27 cellular contexts compared by ENCODE assay signal in genomic region chr12:67276469-67276868, GRCh38. TPM values are rescaled to one million over a fixed set of nuclear protein-coding genes. Genes with fewer than 3 reads are reported as not detected.
DNase-seq lines count a peak whose midpoint lies in the region; ATAC-seq, FAIRE-seq and TF ChIP-seq lines count a peak whose summit lies in the region.
"Had no signal": no experiment of that assay in that cellular context is flagged by ENCODE, and none has a peak within 500 bp of the region (broad histone marks: within the 10 kb centered on the region; RNA-seq: fewer than 3 reads in every experiment).

No MANE protein-coding gene starts in this region.

- peaks cover 4 to 85% (median 57%) of the 10 kb centered on the region in 11 experiments; a peak in 20 of 22 replicates for H3K36me3 ChIP-seq in BLaER1 treated with 17β-estradiol and CSF1 and Interleukin-3, amounts not matched to agents 10 nM and 100 nM
- H3K36me3 ChIP-seq: upper lobe of left lung had no signal

- no peak for TF ChIP-seq POLR2A in H54 (IDR thresholded peaks at IDR 0.05; ENCODE audit: low read depth, low read length)

- peaks cover 36% of the 10 kb centered on the region for H3K4me1 Mint-ChIP-seq in activated T-helper 17 cell treated with anti-CD3 and anti-CD28 coated beads, Interleukin-2, amount 50 U/mL, for 72 hours
- H3K4me1 Mint-ChIP-seq in naive thymus-derived CD8-positive, alpha-beta T cell = peaks cover 37 to 97% (median 85%) of the 10 kb centered on the region in 4 donors

- no peaks in the 10 kb centered on the region for H3K9me3 Mint-ChIP-seq in activated T-helper 17 cell treated with anti-CD3 and anti-CD28 coated beads, Interleukin-2, amount 50 U/mL, for 72 hours
- no peaks in the 10 kb centered on the region for H3K9me3 Mint-ChIP-seq in naive thymus-derived CD8-positive, alpha-beta T cell
- H3K9me3 Mint-ChIP-seq: activated B cell treated with CpG ODN at 0.5 μM for 24 hours; activated naive CD8-positive, alpha-beta T cell treated with anti-CD3 and anti-CD28 coated beads for 36 hours; central memory CD8-positive, alpha-beta T cell; naive thymus-derived CD4-positive, alpha-beta T cell had no signal

- no peaks in the 10 kb centered on the region for H3K27me3 Mint-ChIP-seq in activated T-helper 17 cell treated with anti-CD3 and anti-CD28 coated beads, Interleukin-2, amount 50 U/mL, for 72 hours
- no peaks in the 10 kb centered on the region for H3K27me3 Mint-ChIP-seq in naive thymus-derived CD8-positive, alpha-beta T cell
- H3K27me3 Mint-ChIP-seq: activated B cell treated with CpG ODN at 0.5 μM for 24 hours; activated naive CD8-positive, alpha-beta T cell treated with anti-CD3 and anti-CD28 coated beads for 36 hours; central memory CD8-positive, alpha-beta T cell; naive thymus-derived CD4-positive, alpha-beta T cell had no signal

- H4K20me1 ChIP-seq in BLaER1 treated with 17β-estradiol and CSF1 and Interleukin-3, amounts not matched to agents 10 nM and 100 nM = peaks cover 62 to 100% (median 100%) of the 10 kb centered on the region in 11 experiments

- DNase-seq in H54 (ENCODE audit: insufficient read length, low spot score) = no peak
- DNase-seq in naive thymus-derived CD8-positive, alpha-beta T cell = no peak
- DNase-seq in epidermal melanocyte (ENCODE audit: insufficient read length, low spot score) = no peak
- no peak for DNase-seq in stimulated activated CD4-positive, alpha-beta T cell treated with anti-CD3 and anti-CD28 coated beads, Interleukin-4, amount 100 ng/mL, for 1 hour
- DNase-seq: activated B cell treated with CpG ODN at 0.5 μM for 24 hours; activated naive CD8-positive, alpha-beta T cell treated with anti-CD3 and anti-CD28 coated beads for 36 hours; C1 segment of cervical spinal cord; Caco-2; DMS79 treated with DMSO at 0.1 percent for 48 hours; glutamatergic neuron; left ventricle myocardium superior; MM.1S; naive thymus-derived CD4-positive, alpha-beta T cell; NCI-H2029; NCI-H526; PC-9; stimulated activated CD4-positive, alpha-beta T cell treated with anti-CD3 and anti-CD28 coated beads, Interleukin-2, amount 100 ng/mL, for 48 hours; T-helper 9 cell; upper lobe of left lung had no signal

- no peak overlapping the region for H3K4me3 Mint-ChIP-seq in activated T-helper 17 cell treated with anti-CD3 and anti-CD28 coated beads, Interleukin-2, amount 50 U/mL, for 72 hours
- H3K4me3 Mint-ChIP-seq in naive thymus-derived CD8-positive, alpha-beta T cell = peak overlapping the region in 6 of 10 donors; percentile 11 to 63 (median 20)
- H3K4me3 Mint-ChIP-seq: activated B cell treated with CpG ODN at 0.5 μM for 24 hours; activated naive CD8-positive, alpha-beta T cell treated with anti-CD3 and anti-CD28 coated beads for 36 hours; central memory CD8-positive, alpha-beta T cell had no signal

- H3K9ac ChIP-seq in BLaER1 treated with 17β-estradiol and CSF1 and Interleukin-3, amounts not matched to agents 10 nM and 100 nM = no peak overlapping the region

- H3K4me1 ChIP-seq in BLaER1 treated with 17β-estradiol and CSF1 and Interleukin-3, amounts not matched to agents 10 nM and 100 nM = peaks cover 5 to 53% (median 18%) of the 10 kb centered on the region in 10 experiments; a peak in 18 of 20 replicates

- no peak overlapping the region for H3K4me3 ChIP-seq in BLaER1 treated with 17β-estradiol and CSF1 and Interleukin-3, amounts not matched to agents 10 nM and 100 nM
- H3K4me3 ChIP-seq: PC-9, upper lobe of left lung had no signal

- H3K36me3 Mint-ChIP-seq in activated T-helper 17 cell treated with anti-CD3 and anti-CD28 coated beads, Interleukin-2, amount 50 U/mL, for 72 hours (ENCODE audit: low read depth) = peaks cover 79% of the 10 kb centered on the region
- peaks cover 0 to 45% (median 6%) of the 10 kb centered on the region in 3 donors for H3K36me3 Mint-ChIP-seq in naive thymus-derived CD8-positive, alpha-beta T cell

- no peaks in the 10 kb centered on the region for H3K27me3 ChIP-seq in BLaER1 treated with 17β-estradiol and CSF1 and Interleukin-3, amounts not matched to agents 10 nM and 100 nM
- H3K27me3 ChIP-seq: upper lobe of left lung had no signal

- H3K9me3 ChIP-seq in BLaER1 treated with 17β-estradiol and CSF1 and Interleukin-3, amounts not matched to agents 10 nM and 100 nM (replicated peaks in 1 of 11) = no peaks in the 10 kb centered on the region
- H3K9me3 ChIP-seq: Caco-2, upper lobe of left lung had no signal

- H3K27ac ChIP-seq in BLaER1 treated with 17β-estradiol and CSF1 and Interleukin-3, amounts not matched to agents 10 nM and 100 nM = no peak overlapping the region
- H3K27ac ChIP-seq: upper lobe of left lung had no signal

- ATAC-seq in activated T-helper 17 cell treated with anti-CD3 and anti-CD28 coated beads, Interleukin-2, amount 50 U/mL, for 72 hours (replicated peaks) = no peak
- ATAC-seq in naive thymus-derived CD8-positive, alpha-beta T cell = no peak
- ATAC-seq in HG03139 (IDR thresholded peaks at IDR 0.05; ENCODE audit: unreplicated experiment) (no peak), HG03571 (IDR thresholded peaks at IDR 0.05; ENCODE audit: unreplicated experiment) (no peak)
- ATAC-seq: left ventricle myocardium superior; naive thymus-derived CD4-positive, alpha-beta T cell; Right ventricle myocardium inferior had no signal

- H3K4me2 ChIP-seq in BLaER1 treated with 17β-estradiol and CSF1 and Interleukin-3, amounts not matched to agents 10 nM and 100 nM = peak overlapping the region in 6 of 11 experiments; percentile 3 to 25 (median 12); a peak in 3 of 22 replicates

- POLR2A ChIA-PET in naive thymus-derived CD8-positive, alpha-beta T cell (lab: Charles Lee) = interaction anchor here (1.4 kb wide), 1 partner anchor 30 kb away, joined by 4 read pairs; no protein-coding TSS in a partner anchor

- FAIRE-seq in H54 (lab: Jason Lieb, UNC) = peak; percentile 45
- FAIRE-seq: endothelial cell of umbilical vein, keratinocyte had no signal

- H3K27ac Mint-ChIP-seq in activated T-helper 17 cell treated with anti-CD3 and anti-CD28 coated beads, Interleukin-2, amount 50 U/mL, for 72 hours = peak overlapping the region; percentile 21
- H3K27ac Mint-ChIP-seq in naive thymus-derived CD8-positive, alpha-beta T cell = peak overlapping the region in 3 of 10 donors; percentile 4 to 84 (median 27)
- H3K27ac Mint-ChIP-seq: activated B cell treated with CpG ODN at 0.5 μM for 24 hours; activated naive CD8-positive, alpha-beta T cell treated with anti-CD3 and anti-CD28 coated beads for 36 hours had no signal

RNA-seq across cellular contexts. Expression of gene CAND1, which starts 7.3 kb away (rescaled TPM):
- 100 to 1,000 TPM; 171 to 197 TPM for total RNA-seq in activated T-helper 17 cell treated with anti-CD3 and anti-CD28 coated beads, Interleukin-2, amount 50 U/mL, for 72 hours
- 100 to 1,000 TPM; 125 to 139 TPM for total RNA-seq in naive thymus-derived CD8-positive, alpha-beta T cell
- polyA plus RNA-seq in naive thymus-derived CD8-positive, alpha-beta T cell = 10 to 100 TPM; 44.5 to 66.3 (median 58.7) TPM
